Comparison of ENCODE assay signal across 15 cellular contexts in genomic region chr3:126285369-126285768, GRCh38.
DNase-seq lines count a peak whose midpoint lies in the region; ATAC-seq and TF ChIP-seq lines count a peak whose summit lies in the region.
"Had no signal": no experiment of that assay in that cellular context is flagged by ENCODE, and none has a peak within 500 bp of the region (broad histone marks: within the 10 kb centered on the region; RNA-seq: fewer than 3 reads in every experiment).

No MANE protein-coding gene starts in this region.

- H3K4me1 ChIP-seq in HCT116 (ENCODE audit: control insufficient read depth in 1 of 2, insufficient read depth in 2 of 2, low read length in 2 of 2): peaks cover 15 to 39% of the 10 kb centered on the region in 2 experiments
- H3K4me1 ChIP-seq in RWPE2 (ENCODE audit: insufficient read depth, poor library complexity, severe bottlenecking): peaks cover 25% of the 10 kb centered on the region
- peaks cover 11 to 33% (median 30%) of the 10 kb centered on the region in 4 donors for H3K4me1 ChIP-seq in esophagus muscularis mucosa
- H3K4me1 ChIP-seq: HAP-1 had no signal

- 83% methylated on average over 2 of the region's 2 CpGs for WGBS in esophagus muscularis mucosa

- no peak for ATAC-seq in HCT116
- ATAC-seq in RWPE2 (ENCODE audit: low read depth): no peak
- ATAC-seq in HG02571 (IDR thresholded peaks at IDR 0.05; ENCODE audit: unreplicated experiment): no peak
- ATAC-seq: CD8-positive, alpha-beta T cell had no signal

- TF ChIP-seq POLR2A in HCT116 (IDR thresholded peaks at IDR 0.05; ENCODE audit: borderline replicate concordance, extremely low read depth, insufficient read depth, insufficient read length) (no peak), esophagus muscularis mucosa (IDR thresholded peaks at IDR 0.05; ENCODE audit: low read depth) (no peak)

- H3K27ac ChIP-seq in HCT116 (ENCODE audit: low read depth, low read length) (no peak overlapping the region), RWPE2 (ENCODE audit: poor library complexity, severe bottlenecking) (peak overlapping the region; percentile 62), esophagus muscularis mucosa (replicated peaks in 1 of 4) (no peak overlapping the region)
- H3K27ac ChIP-seq: BLaER1, C4-2B had no signal

- no peak for TF ChIP-seq EP300 in esophagus muscularis mucosa (IDR thresholded peaks at IDR 0.05)

- no peak overlapping the region for H3K4me2 ChIP-seq in HCT116 (ENCODE audit: low read length)
- H3K4me2 ChIP-seq: BLaER1 had no signal

- TF ChIP-seq CTCF in HCT116 (IDR thresholded peaks at IDR 0.05 in 2 of 3, conservative IDR thresholded peaks at IDR 0.05 in 1 of 3; ENCODE audit: borderline replicate concordance in 1 of 3, insufficient read depth in 1 of 3, low read depth in 2 of 3, low read length in 2 of 3) (no peak), RWPE2 (IDR thresholded peaks at IDR 0.05; ENCODE audit: poor library complexity, severe bottlenecking) (no peak), esophagus muscularis mucosa (IDR thresholded peaks at IDR 0.05) (no peak)

- DNase-seq in HCT116 (ENCODE audit: low read depth, low spot score) (no peak), RWPE2 (ENCODE audit: low spot score) (no peak), esophagus muscularis mucosa (ENCODE audit: extremely low spot score) (peak; percentile 53), SIG-M5 treated with dmso at 0.1 percent for 504 hours (lab: John Stamatoyannopoulos, UW; ENCODE audit: unreplicated experiment) (no peak)
- no peak for DNase-seq in stimulated activated CD4-positive, alpha-beta T cell treated with anti-CD3 and anti-CD28 coated beads, Interleukin-15, amount 100 ng/mL, for 24 hours
- DNase-seq: Caco-2; CD4-positive, CD25-positive, alpha-beta regulatory T cell; CD8-positive, alpha-beta T cell; DMS153; DND-41; GOT3 had no signal

- H3K4me3 ChIP-seq in HCT116 (replicated peaks in 1 of 2; ENCODE audit: low read depth in 1 of 2, low read length in 2 of 2) (no peak overlapping the region), RWPE2 (ENCODE audit: severe bottlenecking) (no peak overlapping the region), esophagus muscularis mucosa (no peak overlapping the region)
- H3K4me3 ChIP-seq: BLaER1, HAP-1 had no signal

- H2AFZ ChIP-seq in HCT116 (ENCODE audit: low read depth, low read length, poor library complexity, severe bottlenecking): peak overlapping the region; percentile 56

- BruUV-seq in HCT116 (replicated peaks; lab: Mats Ljungman, UMichigan): no TSS peak

- no peaks in the 10 kb centered on the region for H3K79me2 ChIP-seq in HCT116 (ENCODE audit: insufficient read depth, low read length)

- TF ChIP-seq RAD21 in HCT116 (IDR thresholded peaks at IDR 0.05; ENCODE audit: low read depth): no peak

- CTCF ChIA-PET in HCT116 (lab: Charles Lee): no interaction called here

- H3K36me3 ChIP-seq in HCT116 (ENCODE audit: control insufficient read depth in 1 of 2, insufficient read depth in 2 of 2, low read length in 2 of 2) (no peaks in the 10 kb centered on the region), RWPE2 (ENCODE audit: low read depth) (no peaks in the 10 kb centered on the region), esophagus muscularis mucosa (no peaks in the 10 kb centered on the region)
- H3K36me3 ChIP-seq: BLaER1, HAP-1 had no signal

- intact Hi-C loops in HCT116 (cut with micrococcal nuclease): no loop called here
- intact Hi-C loops in esophagus muscularis mucosa (cut with DNase I): no loop called here

- POLR2A ChIA-PET in HCT116 (lab: Charles Lee): no interaction called here

- no peaks in the 10 kb centered on the region for H4K20me1 ChIP-seq in HCT116 (ENCODE audit: insufficient read depth)
- H4K20me1 ChIP-seq: BLaER1 had no signal

- no peaks in the 10 kb centered on the region for H3K27me3 ChIP-seq in HCT116 (ENCODE audit: insufficient read depth, low read length)
- H3K27me3 ChIP-seq in RWPE2 (ENCODE audit: insufficient read depth, poor library complexity, severe bottlenecking): no peaks in the 10 kb centered on the region
- no peaks in the 10 kb centered on the region for H3K27me3 ChIP-seq in esophagus muscularis mucosa

- no peaks in the 10 kb centered on the region for H3K9me2 ChIP-seq in HCT116 (ENCODE audit: insufficient read depth)

- RAD21 ChIA-PET in HCT116 (lab: Charles Lee; ENCODE audit: low non-redundant PET in 1 of 2, low total read pairs in 2 of 2, uncharacterized antibody in 2 of 2, unreplicated experiment in 2 of 2): no interaction called here

- H3K9ac ChIP-seq in HCT116 (ENCODE audit: low read length): no peak overlapping the region
- H3K9ac ChIP-seq: BLaER1 had no signal

- H3K9me3 ChIP-seq in HCT116 (ENCODE audit: control insufficient read depth in 1 of 2, insufficient read depth in 1 of 2, low read depth in 1 of 2, low read length in 2 of 2) (peaks cover 0 to 6% of the 10 kb centered on the region in 2 experiments; a peak in 1 of 4 replicates), RWPE2 (ENCODE audit: severe bottlenecking) (no peaks in the 10 kb centered on the region), esophagus muscularis mucosa (no peaks in the 10 kb centered on the region)
- H3K9me3 ChIP-seq: HAP-1 had no signal

TF ChIP-seq in HCT116, 20 proteins besides CTCF, POLR2A, EP300 and RAD21:
- no peak for TF ChIP-seq FOSL1 (IDR thresholded peaks at IDR 0.05; ENCODE audit: low read depth)
- TF ChIP-seq POLR2AphosphoS5 (IDR thresholded peaks at IDR 0.05; ENCODE audit: low read depth, low read length): no peak
- TF ChIP-seq CBX3 (IDR thresholded peaks at IDR 0.05; ENCODE audit: low read depth): no peak
- TF ChIP-seq, protein P1, sequence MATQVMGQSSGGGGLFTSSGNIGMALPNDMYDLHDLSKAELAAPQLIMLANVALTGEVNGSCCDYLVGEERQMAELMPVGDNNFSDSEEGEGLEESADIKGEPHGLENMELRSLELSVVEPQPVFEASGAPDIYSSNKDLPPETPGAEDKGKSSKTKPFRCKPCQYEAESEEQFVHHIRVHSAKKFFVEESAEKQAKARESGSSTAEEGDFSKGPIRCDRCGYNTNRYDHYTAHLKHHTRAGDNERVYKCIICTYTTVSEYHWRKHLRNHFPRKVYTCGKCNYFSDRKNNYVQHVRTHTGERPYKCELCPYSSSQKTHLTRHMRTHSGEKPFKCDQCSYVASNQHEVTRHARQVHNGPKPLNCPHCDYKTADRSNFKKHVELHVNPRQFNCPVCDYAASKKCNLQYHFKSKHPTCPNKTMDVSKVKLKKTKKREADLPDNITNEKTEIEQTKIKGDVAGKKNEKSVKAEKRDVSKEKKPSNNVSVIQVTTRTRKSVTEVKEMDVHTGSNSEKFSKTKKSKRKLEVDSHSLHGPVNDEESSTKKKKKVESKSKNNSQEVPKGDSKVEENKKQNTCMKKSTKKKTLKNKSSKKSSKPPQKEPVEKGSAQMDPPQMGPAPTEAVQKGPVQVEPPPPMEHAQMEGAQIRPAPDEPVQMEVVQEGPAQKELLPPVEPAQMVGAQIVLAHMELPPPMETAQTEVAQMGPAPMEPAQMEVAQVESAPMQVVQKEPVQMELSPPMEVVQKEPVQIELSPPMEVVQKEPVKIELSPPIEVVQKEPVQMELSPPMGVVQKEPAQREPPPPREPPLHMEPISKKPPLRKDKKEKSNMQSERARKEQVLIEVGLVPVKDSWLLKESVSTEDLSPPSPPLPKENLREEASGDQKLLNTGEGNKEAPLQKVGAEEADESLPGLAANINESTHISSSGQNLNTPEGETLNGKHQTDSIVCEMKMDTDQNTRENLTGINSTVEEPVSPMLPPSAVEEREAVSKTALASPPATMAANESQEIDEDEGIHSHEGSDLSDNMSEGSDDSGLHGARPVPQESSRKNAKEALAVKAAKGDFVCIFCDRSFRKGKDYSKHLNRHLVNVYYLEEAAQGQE (IDR thresholded peaks at IDR 0.05; ENCODE audit: low read depth): no peak
- TF ChIP-seq TCF7L2 (IDR thresholded peaks at IDR 0.05; ENCODE audit: borderline replicate concordance, extremely low read depth, insufficient read depth, insufficient read length): no peak
- no peak for TF ChIP-seq ZNF274 (IDR thresholded peaks at IDR 0.05; ENCODE audit: low read depth, low read length)
- TF ChIP-seq YY1 (IDR thresholded peaks at IDR 0.05; ENCODE audit: extremely low read depth, insufficient replicate concordance, low read depth, low read length): no peak
- TF ChIP-seq, protein P2, sequence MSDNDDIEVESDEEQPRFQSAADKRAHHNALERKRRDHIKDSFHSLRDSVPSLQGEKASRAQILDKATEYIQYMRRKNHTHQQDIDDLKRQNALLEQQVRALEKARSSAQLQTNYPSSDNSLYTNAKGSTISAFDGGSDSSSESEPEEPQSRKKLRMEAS (IDR thresholded peaks at IDR 0.05): no peak
- no peak for TF ChIP-seq ATF3 (IDR thresholded peaks at IDR 0.05)
- TF ChIP-seq JUND (IDR thresholded peaks at IDR 0.05): no peak
- no peak for TF ChIP-seq SIN3A (IDR thresholded peaks at IDR 0.05; ENCODE audit: low read depth)
